Comparison of ENCODE assay signal across 11 cellular contexts in the genomic region with DNA sequence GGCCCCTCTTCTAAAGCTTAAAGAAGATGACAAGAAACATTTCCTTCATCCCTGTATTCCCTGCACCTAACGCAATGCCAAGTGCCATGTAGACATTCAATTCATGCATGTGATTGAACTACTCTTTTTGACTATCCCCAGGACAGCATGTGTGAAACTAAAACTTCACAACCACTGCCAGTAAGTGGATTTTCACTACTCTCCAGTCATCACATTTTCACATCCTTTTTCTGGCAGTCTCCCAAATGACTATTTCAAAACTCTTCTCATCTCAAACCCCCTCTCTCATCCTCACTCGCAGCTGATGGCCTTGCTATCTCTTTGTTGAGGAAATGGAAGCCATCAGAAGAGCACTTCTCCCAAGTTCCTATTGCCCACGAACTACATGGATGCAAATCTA.
A peak's percentile ranks its signal among the peaks of the same experiment; 100 is the strongest.
DNase-seq lines count a peak whose midpoint lies in the region; ATAC-seq and TF ChIP-seq lines count a peak whose summit lies in the region.
"Had no signal": no experiment of that assay in that cellular context is flagged by ENCODE, and none has a peak within 500 bp of the region (broad histone marks: within the 10 kb centered on the region; RNA-seq: fewer than 3 reads in every experiment).

No MANE protein-coding gene starts in this region.

- peak; percentile 15 to 46 for DNase-seq in NOMO-1 (lab: John Stamatoyannopoulos, UW; ENCODE audit: unreplicated experiment in 2 of 2)
- no peak for DNase-seq in NCI-H1092 treated with DMSO at 0.1 percent for 48 hours (lab: John Stamatoyannopoulos, UW)
- no peak for DNase-seq in cerebellar cortex (ENCODE audit: low spot score)
- DNase-seq in esophagus muscularis mucosa (ENCODE audit: extremely low spot score) = no peak
- DNase-seq in AML-193 (lab: John Stamatoyannopoulos, UW) = no peak
- DNase-seq: DMS79 treated with DMSO at 0.1 percent for 48 hours, NCI-H345, posterior cingulate gyrus had no signal

- no peak for TF ChIP-seq EP300 in esophagus muscularis mucosa (IDR thresholded peaks at IDR 0.05)

- no peaks in the 10 kb centered on the region for H3K36me3 ChIP-seq in esophagus muscularis mucosa

- intact Hi-C loops in esophagus muscularis mucosa (cut with DNase I) = no loop called here

- TF ChIP-seq POLR2A in esophagus muscularis mucosa (IDR thresholded peaks at IDR 0.05; ENCODE audit: low read depth) = no peak

- no peak for TF ChIP-seq CTCF in esophagus muscularis mucosa (IDR thresholded peaks at IDR 0.05)

- H3K9me3 ChIP-seq in esophagus muscularis mucosa = no peaks in the 10 kb centered on the region

- no peak overlapping the region for H3K4me3 ChIP-seq in esophagus muscularis mucosa

- 79% methylated on average over 3 of the region's 3 CpGs for WGBS in esophagus muscularis mucosa

- peaks cover 3 to 27% (median 18%) of the 10 kb centered on the region in 4 donors for H3K4me1 ChIP-seq in esophagus muscularis mucosa

- no peaks in the 10 kb centered on the region for H3K27me3 ChIP-seq in esophagus muscularis mucosa

- H3K27ac ChIP-seq in esophagus muscularis mucosa (replicated peaks in 1 of 4) = no peak overlapping the region

- peak; percentile 64 for ATAC-seq in GM18511 (IDR thresholded peaks at IDR 0.05; ENCODE audit: unreplicated experiment)
- peak; percentile 51 for ATAC-seq in GM19438 (IDR thresholded peaks at IDR 0.05; ENCODE audit: low read depth, unreplicated experiment)
- peak; percentile 64 for ATAC-seq in HG02970 (IDR thresholded peaks at IDR 0.05; ENCODE audit: low FRiP score, unreplicated experiment)

Comparison
In these comparisons a context has a peak if more than half of its experiments do, and no peak if none do; other contexts are left out.
1. DNase-seq: peak in NOMO-1 (2 of 2); none in NCI-H1092 treated with DMSO at 0.1 percent for 48 hours (single experiment), cerebellar cortex (single experiment), esophagus muscularis mucosa (single experiment) and AML-193 (0 of 2).
2. Peak in every context shown above with its lines, with median percentiles within 50 percentile points of each other: ATAC-seq.